ENCODE assay signal across 1 cellular context in genomic region chr12:33588082-33588712, GRCh38.
TF ChIP-seq lines count a peak whose summit lies in the region.

No MANE protein-coding gene starts in this region.

TF ChIP-seq in K562, 482 proteins besides CTCF, POLR2A, EP300 and RAD21 (continued from another document and continues in another):
- TF ChIP-seq THAP12 (CRISPR knock-in tag; IDR thresholded peaks at IDR 0.05) (no peak), HDAC3 (IDR thresholded peaks at IDR 0.05; ENCODE audit: borderline replicate concordance, partially characterized antibody) (peak; percentile 96), ATF2 (CRISPR knock-in tag; IDR thresholded peaks at IDR 0.05) (no peak), ZBTB5 (IDR thresholded peaks at IDR 0.05) (0 out of 2 replicates have a peak, but pooled peaks have one; percentile 40), ZBTB34 (CRISPR knock-in tag; IDR thresholded peaks at IDR 0.05) (no peak), TCF7 (IDR thresholded peaks at IDR 0.05; ENCODE audit: borderline replicate concordance) (no peak), CXXC5 (CRISPR knock-in tag; IDR thresholded peaks at IDR 0.05) (peak; percentile 51), SMAD4 (CRISPR knock-in tag; conservative IDR thresholded peaks at IDR 0.05) (peak; percentile 83), ZNF766 (CRISPR knock-in tag; conservative IDR thresholded peaks at IDR 0.05) (0 out of 2 replicates have a peak, but pooled peaks have one; percentile 26), TCF3 (CRISPR knock-in tag; IDR thresholded peaks at IDR 0.05) (peak; percentile 94), PRPF4 (IDR thresholded peaks at IDR 0.05; ENCODE audit: insufficient read depth, low read depth, low read length, poor library complexity, severe bottlenecking) (no peak), NFYB (IDR thresholded peaks at IDR 0.05; ENCODE audit: extremely low read depth, insufficient read length) (no peak), DACH1 (IDR thresholded peaks at IDR 0.05; ENCODE audit: partially characterized antibody) (peak; percentile 88), ETS2 (tag; IDR thresholded peaks at IDR 0.05; ENCODE audit: borderline replicate concordance, poor library complexity, severe bottlenecking) (no peak), ZNF830 (CRISPR knock-in tag; IDR thresholded peaks at IDR 0.05) (no peak), E2F3 (CRISPR knock-in tag; IDR thresholded peaks at IDR 0.05) (no peak), ZNF146 (CRISPR knock-in tag; IDR thresholded peaks at IDR 0.05; ENCODE audit: unreplicated experiment) (no peak), RBM15 (IDR thresholded peaks at IDR 0.05; ENCODE audit: insufficient read depth, low read length) (no peak), ZBTB17 (CRISPR knock-in tag; IDR thresholded peaks at IDR 0.05) (no peak), NEUROD1 (IDR thresholded peaks at IDR 0.05; ENCODE audit: borderline replicate concordance, low read depth, low read length, partially characterized antibody) (peak; percentile 71), ZNF175 (CRISPR knock-in tag; IDR thresholded peaks at IDR 0.05; ENCODE audit: low read depth) (no peak; the same call in 1 of the 2 replicates), TAF7 (tag; IDR thresholded peaks at IDR 0.05) (no peak), ZNF584 (CRISPR knock-in tag; IDR thresholded peaks at IDR 0.05; ENCODE audit: low read depth) (peak; percentile 72; the same call in 1 of the 2 replicates), ZFP30 (CRISPR knock-in tag; IDR thresholded peaks at IDR 0.05; ENCODE audit: borderline replicate concordance) (no peak), SMAD1 (IDR thresholded peaks at IDR 0.05; ENCODE audit: low read depth, low read length, partially characterized antibody) (peak; percentile 83), IRF9 (tag; IDR thresholded peaks at IDR 0.05) (0 out of 2 replicates have a peak, but pooled peaks have one; percentile 28), ZNF184 (CRISPR knock-in tag; IDR thresholded peaks at IDR 0.05) (no peak), POLR3G (IDR thresholded peaks at IDR 0.05; ENCODE audit: extremely low read depth, insufficient read length, insufficient replicate concordance) (no peak), COPS2 (conservative IDR thresholded peaks at IDR 0.05) (no peak), MCM2 (IDR thresholded peaks at IDR 0.05; ENCODE audit: low read depth) (no peak), TFAM (CRISPR knock-in tag; conservative IDR thresholded peaks at IDR 0.05) (no peak), GMEB1 (CRISPR knock-in tag; IDR thresholded peaks at IDR 0.05) (no peak), CHD2 (IDR thresholded peaks at IDR 0.05; ENCODE audit: low read depth, low read length) (no peak), ZNF197 (CRISPR knock-in tag; IDR thresholded peaks at IDR 0.05; ENCODE audit: low read depth) (peak; percentile 61; the same call in 1 of the 2 replicates), SMARCB1 (IDR thresholded peaks at IDR 0.05; ENCODE audit: insufficient read length, low read depth) (no peak), ZBTB7A (IDR thresholded peaks at IDR 0.05; ENCODE audit: borderline replicate concordance, control insufficient read depth, low read depth, low read length) (0 out of 2 replicates have a peak, but pooled peaks have one; percentile 44), TARDBP (IDR thresholded peaks at IDR 0.05) (0 out of 2 replicates have a peak, but pooled peaks have one; percentile 46), TEAD2 (tag; IDR thresholded peaks at IDR 0.05) (no peak), RBM22 (IDR thresholded peaks at IDR 0.05; ENCODE audit: low read depth, low read length, poor library complexity, severe bottlenecking) (no peak), ZFP36 (IDR thresholded peaks at IDR 0.05; ENCODE audit: low read depth, low read length, partially characterized antibody) (no peak), SP2 (IDR thresholded peaks at IDR 0.05; ENCODE audit: extremely low read depth, low read depth, low read length, poor library complexity, severe bottlenecking) (no peak), ZNF57 (CRISPR knock-in tag; IDR thresholded peaks at IDR 0.05) (no peak), ATF3 (IDR thresholded peaks at IDR 0.05) (peak; percentile 98), ATF3 (CRISPR knock-in tag; conservative IDR thresholded peaks at IDR 0.05) (peak; percentile 87), TRIM25 (IDR thresholded peaks at IDR 0.05; ENCODE audit: borderline replicate concordance) (no peak), NCOA6 (IDR thresholded peaks at IDR 0.05) (peak; percentile 58), ZNF717 (CRISPR knock-in tag; IDR thresholded peaks at IDR 0.05) (no peak), ZNF121 (CRISPR knock-in tag; conservative IDR thresholded peaks at IDR 0.05) (no peak), E2F8 (IDR thresholded peaks at IDR 0.05; ENCODE audit: low read depth, partially characterized antibody) (no peak)
